ENCODE assay signal across 21 cellular contexts in the genomic region with DNA sequence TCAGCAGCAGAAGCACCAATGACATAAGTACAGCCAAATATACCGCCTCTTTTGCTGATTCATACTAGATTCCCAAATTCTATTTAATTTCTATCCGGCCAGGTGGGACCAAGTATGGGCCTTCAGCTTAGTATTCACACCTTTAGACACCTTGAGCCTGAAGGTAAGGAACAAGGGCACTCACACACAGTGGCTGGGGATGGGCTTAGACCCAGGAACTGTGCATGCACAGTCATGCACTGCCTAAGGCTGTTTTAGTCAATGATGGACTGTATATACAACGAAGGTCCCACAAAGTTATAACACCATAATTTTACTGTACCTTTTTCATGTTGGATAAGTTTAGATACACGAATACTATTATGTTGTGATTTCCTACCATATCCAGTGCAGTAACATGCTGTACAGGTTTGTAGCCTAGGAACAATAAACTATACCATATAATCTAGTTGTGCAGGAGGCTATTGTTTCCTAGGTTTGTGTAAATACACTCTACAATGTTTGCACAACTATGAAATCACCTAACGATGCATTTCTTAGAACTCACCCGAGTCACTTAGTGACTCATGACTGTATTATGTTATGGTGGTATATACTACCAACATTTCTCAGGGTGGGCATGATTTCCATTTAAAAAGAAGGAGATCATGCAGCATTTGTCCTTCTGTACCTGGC. TPM values are rescaled to one million over a fixed set of nuclear protein-coding genes. Genes with fewer than 3 reads are reported as not detected.
A peak's percentile ranks its signal among the peaks of the same experiment; 100 is the strongest.
DNase-seq lines count a peak whose midpoint lies in the region; ATAC-seq and TF ChIP-seq lines count a peak whose summit lies in the region.
"Had no signal": no experiment of that assay in that cellular context is flagged by ENCODE, and none has a peak within 500 bp of the region (broad histone marks: within the 10 kb centered on the region; RNA-seq: fewer than 3 reads in every experiment).

No MANE protein-coding gene starts in this region.

- no peaks in the 10 kb centered on the region for H3K27me3 ChIP-seq in ascending aorta
- H3K27me3 ChIP-seq: tibial nerve had no signal

- ATAC-seq in WTC11 (no peak), HG03135 (IDR thresholded peaks at IDR 0.05; ENCODE audit: unreplicated experiment) (no peak)
- ATAC-seq: activated CD4-positive, alpha-beta T cell treated with anti-CD3 and anti-CD28 coated beads for 36 hours; stimulated activated naive CD8-positive, alpha-beta T cell treated with anti-CD3 and anti-CD28 coated beads, Interleukin-15, Interleukin-2, amounts not matched to agents 100 U/mL and 50 U/mL, for 24 hours had no signal

- intact Hi-C loops in ascending aorta (cut with DNase I), result no loop called here

- peak; percentile 45 for DNase-seq in COLO668 (lab: John Stamatoyannopoulos, UW; ENCODE audit: unreplicated experiment)
- DNase-seq in ELR (ENCODE audit: low read depth), result peak; percentile 44
- peak; percentile 88 for DNase-seq in NCI-H69 (lab: John Stamatoyannopoulos, UW)
- no peak for DNase-seq in epithelial cell of prostate (ENCODE audit: low read depth, low spot score)
- DNase-seq in ascending aorta (ENCODE audit: low spot score in 2 of 2), result no peak
- no peak for DNase-seq in WTC11 (ENCODE audit: low spot score)
- DNase-seq: activated CD4-positive, alpha-beta T cell treated with anti-CD3 and anti-CD28 coated beads for 36 hours; CD4-positive, alpha-beta T cell; effector memory CD4-positive, alpha-beta T cell; Karpas-422; left ventricle myocardium inferior; NCI-H2227 treated with DMSO at 0.1 percent for 48 hours; stimulated activated CD4-positive, alpha-beta T cell treated with anti-CD3 and anti-CD28 coated beads, Interleukin-2, amount 100 ng/mL, for 48 hours; stimulated activated naive CD8-positive, alpha-beta T cell treated with anti-CD3 and anti-CD28 coated beads, Interleukin-15, Interleukin-2, amounts not matched to agents 100 U/mL and 50 U/mL, for 24 hours; SW 1271 had no signal

- H3K4me1 Mint-ChIP-seq in WTC11, result no peaks in the 10 kb centered on the region
- H3K4me1 Mint-ChIP-seq: activated CD4-positive, alpha-beta T cell treated with anti-CD3 and anti-CD28 coated beads for 36 hours had no signal

- H3K27ac ChIP-seq in epithelial cell of prostate (peak overlapping the region; percentile 43), ascending aorta (no peak overlapping the region)
- H3K27ac ChIP-seq: left ventricle myocardium inferior, skin epidermis, tibial nerve had no signal

- H3K4me3 ChIP-seq in ascending aorta, result no peak overlapping the region
- H3K4me3 ChIP-seq: left ventricle myocardium inferior, skin epidermis, tibial nerve had no signal

- no peaks in the 10 kb centered on the region for H3K9me3 ChIP-seq in ascending aorta
- H3K9me3 ChIP-seq: left ventricle myocardium inferior had no signal

- H3K27me3 Mint-ChIP-seq in WTC11 (ENCODE audit: low read depth), result peaks cover 5% of the 10 kb centered on the region; the same call in 1 of the 2 replicates
- H3K27me3 Mint-ChIP-seq: activated CD4-positive, alpha-beta T cell treated with anti-CD3 and anti-CD28 coated beads for 36 hours; CD4-positive, alpha-beta T cell had no signal

- no peak for TF ChIP-seq CTCF in ascending aorta (IDR thresholded peaks at IDR 0.05)
- TF ChIP-seq CTCF in WTC11 (IDR thresholded peaks at IDR 0.05), result no peak

- H3K4me1 ChIP-seq in ascending aorta, result peaks cover 0 to 2% of the 10 kb centered on the region in 2 donors
- H3K4me1 ChIP-seq: left ventricle myocardium inferior had no signal

- POLR2A ChIA-PET in WTC11 (lab: Charles Lee), result no interaction called here

- H3K4me3 Mint-ChIP-seq in WTC11, result no peak overlapping the region
- H3K4me3 Mint-ChIP-seq: activated CD4-positive, alpha-beta T cell treated with anti-CD3 and anti-CD28 coated beads for 36 hours; CD4-positive, alpha-beta T cell had no signal

- H3K27ac Mint-ChIP-seq in WTC11, result no peak overlapping the region
- H3K27ac Mint-ChIP-seq: activated CD4-positive, alpha-beta T cell treated with anti-CD3 and anti-CD28 coated beads for 36 hours; activated naive CD4-positive, alpha-beta T cell treated with anti-CD3 and anti-CD28 coated beads, Interleukin-2, amount 50 U/mL, for 72 hours; CD4-positive, alpha-beta T cell had no signal

- CTCF ChIA-PET in WTC11 (lab: Charles Lee), result no interaction called here

- H3K36me3 Mint-ChIP-seq in WTC11, result peaks cover 55% of the 10 kb centered on the region
- H3K36me3 Mint-ChIP-seq: activated naive CD4-positive, alpha-beta T cell treated with anti-CD3 and anti-CD28 coated beads, Interleukin-2, amount 50 U/mL, for 72 hours had no signal

- H3K9me3 Mint-ChIP-seq in WTC11, result peaks cover 80% of the 10 kb centered on the region
- H3K9me3 Mint-ChIP-seq: CD4-positive, alpha-beta T cell had no signal

- no peaks in the 10 kb centered on the region for H3K36me3 ChIP-seq in ascending aorta
- H3K36me3 ChIP-seq: left ventricle myocardium inferior, tibial nerve had no signal

TF ChIP-seq in WTC11, 78 proteins besides CTCF, POLR2A, EP300 and RAD21:
- TF ChIP-seq NR2C2 (CRISPR knock-in tag; IDR thresholded peaks at IDR 0.05) (no peak), GTF2I (CRISPR knock-in tag; conservative IDR thresholded peaks at IDR 0.05) (no peak), NR1H2 (CRISPR knock-in tag; IDR thresholded peaks at IDR 0.05) (no peak), TEAD1 (CRISPR knock-in tag; IDR thresholded peaks at IDR 0.05) (no peak), ZNF416 (CRISPR knock-in tag; IDR thresholded peaks at IDR 0.05) (no peak), SOX15 (CRISPR knock-in tag; IDR thresholded peaks at IDR 0.05) (no peak), NFATC4 (CRISPR knock-in tag; IDR thresholded peaks at IDR 0.05) (no peak), PRRX2 (CRISPR knock-in tag; IDR thresholded peaks at IDR 0.05) (no peak), JAZF1 (CRISPR knock-in tag; IDR thresholded peaks at IDR 0.05) (no peak), CREB1 (CRISPR knock-in tag; IDR thresholded peaks at IDR 0.05) (no peak), ZNF317 (CRISPR knock-in tag; IDR thresholded peaks at IDR 0.05; ENCODE audit: borderline replicate concordance, low read depth) (no peak)
- TF ChIP-seq, protein P1, sequence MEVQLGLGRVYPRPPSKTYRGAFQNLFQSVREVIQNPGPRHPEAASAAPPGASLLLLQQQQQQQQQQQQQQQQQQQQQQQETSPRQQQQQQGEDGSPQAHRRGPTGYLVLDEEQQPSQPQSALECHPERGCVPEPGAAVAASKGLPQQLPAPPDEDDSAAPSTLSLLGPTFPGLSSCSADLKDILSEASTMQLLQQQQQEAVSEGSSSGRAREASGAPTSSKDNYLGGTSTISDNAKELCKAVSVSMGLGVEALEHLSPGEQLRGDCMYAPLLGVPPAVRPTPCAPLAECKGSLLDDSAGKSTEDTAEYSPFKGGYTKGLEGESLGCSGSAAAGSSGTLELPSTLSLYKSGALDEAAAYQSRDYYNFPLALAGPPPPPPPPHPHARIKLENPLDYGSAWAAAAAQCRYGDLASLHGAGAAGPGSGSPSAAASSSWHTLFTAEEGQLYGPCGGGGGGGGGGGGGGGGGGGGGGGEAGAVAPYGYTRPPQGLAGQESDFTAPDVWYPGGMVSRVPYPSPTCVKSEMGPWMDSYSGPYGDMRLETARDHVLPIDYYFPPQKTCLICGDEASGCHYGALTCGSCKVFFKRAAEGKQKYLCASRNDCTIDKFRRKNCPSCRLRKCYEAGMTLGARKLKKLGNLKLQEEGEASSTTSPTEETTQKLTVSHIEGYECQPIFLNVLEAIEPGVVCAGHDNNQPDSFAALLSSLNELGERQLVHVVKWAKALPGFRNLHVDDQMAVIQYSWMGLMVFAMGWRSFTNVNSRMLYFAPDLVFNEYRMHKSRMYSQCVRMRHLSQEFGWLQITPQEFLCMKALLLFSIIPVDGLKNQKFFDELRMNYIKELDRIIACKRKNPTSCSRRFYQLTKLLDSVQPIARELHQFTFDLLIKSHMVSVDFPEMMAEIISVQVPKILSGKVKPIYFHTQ (CRISPR knock-in tag; IDR thresholded peaks at IDR 0.05), result no peak
- TF ChIP-seq, protein P2, sequence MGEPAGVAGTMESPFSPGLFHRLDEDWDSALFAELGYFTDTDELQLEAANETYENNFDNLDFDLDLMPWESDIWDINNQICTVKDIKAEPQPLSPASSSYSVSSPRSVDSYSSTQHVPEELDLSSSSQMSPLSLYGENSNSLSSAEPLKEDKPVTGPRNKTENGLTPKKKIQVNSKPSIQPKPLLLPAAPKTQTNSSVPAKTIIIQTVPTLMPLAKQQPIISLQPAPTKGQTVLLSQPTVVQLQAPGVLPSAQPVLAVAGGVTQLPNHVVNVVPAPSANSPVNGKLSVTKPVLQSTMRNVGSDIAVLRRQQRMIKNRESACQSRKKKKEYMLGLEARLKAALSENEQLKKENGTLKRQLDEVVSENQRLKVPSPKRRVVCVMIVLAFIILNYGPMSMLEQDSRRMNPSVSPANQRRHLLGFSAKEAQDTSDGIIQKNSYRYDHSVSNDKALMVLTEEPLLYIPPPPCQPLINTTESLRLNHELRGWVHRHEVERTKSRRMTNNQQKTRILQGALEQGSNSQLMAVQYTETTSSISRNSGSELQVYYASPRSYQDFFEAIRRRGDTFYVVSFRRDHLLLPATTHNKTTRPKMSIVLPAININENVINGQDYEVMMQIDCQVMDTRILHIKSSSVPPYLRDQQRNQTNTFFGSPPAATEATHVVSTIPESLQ (CRISPR knock-in tag; IDR thresholded peaks at IDR 0.05), result no peak

RNA-seq across cellular contexts. Expression of a gene that starts 9.7 kb away (rescaled TPM):
- total RNA-seq in ascending aorta (not detected), WTC11 (2021) (not detected in 3 replicates)
- total RNA-seq: activated CD4-positive, alpha-beta T cell treated with anti-CD3 and anti-CD28 coated beads for 36 hours; fibroblast of lung; left ventricle myocardium inferior; pulmonary artery endothelial cell; tibial nerve had no signal

Comparison
In these comparisons a context has a peak if more than half of its experiments do, and no peak if none do; other contexts are left out.
1. DNase-seq: peak in COLO668 (single experiment), ELR (single experiment) and NCI-H69 (single experiment); none in epithelial cell of prostate (single experiment), ascending aorta (0 of 2) and WTC11 (single experiment).